8 cellular contexts compared by ENCODE assay signal in the genomic region with DNA sequence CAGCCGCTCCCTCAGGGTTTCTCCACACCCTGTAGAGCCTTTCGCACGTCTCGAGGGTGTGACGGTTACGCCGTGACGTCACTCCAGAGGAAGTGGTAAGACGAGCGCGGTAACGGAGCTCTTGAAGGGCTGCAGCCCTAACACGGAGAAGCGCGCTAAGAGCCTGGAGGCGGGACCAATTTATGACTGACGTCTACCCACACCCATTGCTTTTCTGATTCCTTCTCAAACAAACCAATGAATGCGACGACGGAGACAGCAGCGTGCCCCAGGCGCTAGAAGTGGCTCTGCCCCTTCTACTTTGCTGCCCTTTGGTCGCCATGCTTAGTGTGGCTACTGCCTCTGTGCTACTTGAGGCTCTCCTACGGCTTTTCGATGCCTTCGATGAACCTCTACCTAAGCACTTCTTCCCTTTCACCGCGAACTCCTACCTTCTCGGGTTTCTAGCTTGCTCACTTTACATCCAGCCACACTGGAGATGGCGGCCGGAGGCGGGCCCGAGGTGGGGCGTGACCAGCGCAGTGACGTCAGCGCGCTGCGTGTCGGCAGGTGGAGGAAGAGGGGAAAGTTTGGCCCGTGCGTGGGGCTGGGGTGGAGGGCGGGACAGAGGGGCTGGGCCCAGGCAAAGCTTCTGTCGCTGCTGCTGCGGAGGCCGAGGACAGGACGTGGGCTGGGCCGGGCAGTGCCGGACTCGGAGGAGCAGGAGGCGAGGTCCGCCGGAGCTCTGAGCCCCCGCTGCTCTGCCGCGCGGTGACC. TPM values are rescaled to one million over a fixed set of nuclear protein-coding genes. Genes with fewer than 3 reads are reported as not detected.
DNase-seq lines count a peak whose midpoint lies in the region; ATAC-seq and TF ChIP-seq lines count a peak whose summit lies in the region.

A gene (plus strand): TSS at position 572 of the 756 bp plus-strand sequence. CDS start 340 bp downstream, outside the sequence.

- peak within 1 kb of the TSS; percentile 88 for H3K4me2 ChIP-seq in mammary epithelial cell (ENCODE audit: insufficient read depth, low read depth, low read length)

- intact Hi-C loops in mammary epithelial cell (cut with micrococcal nuclease), result loop anchor here (1.0 to 5.0 kb wide), 3 partner anchors 11 to 62 kb away; no protein-coding TSS in a partner anchor

- H3K9me3 ChIP-seq in WERI-Rb-1 (ENCODE audit: severe bottlenecking) (no peaks in the 10 kb centered on the region), mammary epithelial cell (replicated peaks; ENCODE audit: insufficient read depth, low read length) (no peaks in the 10 kb centered on the region), iPS-18c (ENCODE audit: control insufficient read depth, insufficient read depth, low read length) (no peaks in the 10 kb centered on the region), skeletal muscle tissue (ENCODE audit: control insufficient read depth in 3 of 3, low read length in 3 of 3) (no peaks in the 10 kb centered on the region)

- H3K9ac ChIP-seq in mammary epithelial cell (ENCODE audit: insufficient read depth, low read length) (peak within 1 kb of the TSS; percentile 96), skeletal muscle tissue (ENCODE audit: low read depth in 1 of 3, low read length in 3 of 3) (peak within 1 kb of the TSS; percentile 88 to 94 (median 89))

- H3K27me3 ChIP-seq in ACC112 (ENCODE audit: insufficient read depth, low read length) (no peaks in the 10 kb centered on the region), WERI-Rb-1 (ENCODE audit: insufficient read depth, low read depth, severe bottlenecking) (no peaks in the 10 kb centered on the region), mammary epithelial cell (ENCODE audit: insufficient read depth, low read length) (no peaks in the 10 kb centered on the region), skeletal muscle tissue (ENCODE audit: control insufficient read depth in 3 of 3, insufficient read depth in 3 of 3, low read length in 3 of 3) (no peaks in the 10 kb centered on the region)

- TF ChIP-seq CTCF in WERI-Rb-1 (IDR thresholded peaks at IDR 0.05; ENCODE audit: low read depth, low read length), result no peak
- no peak for TF ChIP-seq CTCF in mammary epithelial cell (conservative IDR thresholded peaks at IDR 0.05 in 1 of 2, IDR thresholded peaks at IDR 0.05 in 1 of 2; ENCODE audit: extremely low read depth in 1 of 2, insufficient read depth in 1 of 2, low read depth in 1 of 2, low read length in 2 of 2)

- peaks cover 36% of the 10 kb centered on the region for H3K4me1 ChIP-seq in ACC112 (ENCODE audit: control insufficient read depth, insufficient read depth, low read length, unreplicated experiment)
- H3K4me1 ChIP-seq in mammary epithelial cell (ENCODE audit: insufficient read depth, low read length), result peaks cover 31% of the 10 kb centered on the region
- H3K4me1 ChIP-seq in skeletal muscle tissue (ENCODE audit: control insufficient read depth in 3 of 3, insufficient read depth in 3 of 3, low read length in 3 of 3), result peaks cover 11 to 14% (median 12%) of the 10 kb centered on the region in 3 donors

- H2AFZ ChIP-seq in ACC112 (ENCODE audit: low read length, unreplicated experiment) (peak within 1 kb of the TSS; percentile 92), mammary epithelial cell (ENCODE audit: low read depth, low read length) (peak within 1 kb of the TSS; percentile 92)

- H3K79me2 ChIP-seq in ACC112 (ENCODE audit: control insufficient read depth, insufficient read depth, low read length, unreplicated experiment) (peaks cover 46% of the 10 kb centered on the region), mammary epithelial cell (ENCODE audit: insufficient read depth, low read length) (peaks cover 46% of the 10 kb centered on the region)

- CTCF ChIA-PET in mammary epithelial cell (lab: Charles Lee; ENCODE audit: low non-redundant PET), result no interaction called here

- dilution Hi-C loops in mammary epithelial cell (cut with HindIII; ENCODE audit: low sequenced_read_pairs), result no loop called here

- H3K27ac ChIP-seq in ACC112 (ENCODE audit: low read depth, low read length) (peak within 1 kb of the TSS; percentile 89), WERI-Rb-1 (peak within 1 kb of the TSS; percentile 99), mammary epithelial cell (ENCODE audit: insufficient read depth, low read depth, low read length) (peak within 1 kb of the TSS; percentile 99), skeletal muscle tissue (ENCODE audit: low read depth, low read length) (peak within 1 kb of the TSS; percentile 98)

- no peaks in the 10 kb centered on the region for H4K20me1 ChIP-seq in mammary epithelial cell (ENCODE audit: insufficient read depth, low read length)

- in situ Hi-C loops in mammary epithelial cell (cut with MboI; ENCODE audit: low sequenced_read_pairs in 2 of 2), result no loop called here

- peak; percentile 97 for ATAC-seq in GM18870 (IDR thresholded peaks at IDR 0.05; ENCODE audit: unreplicated experiment)
- peak; percentile 92 for ATAC-seq in HG03135 (IDR thresholded peaks at IDR 0.05; ENCODE audit: unreplicated experiment)

- peak; percentile 98 for DNase-seq in NCI-H2227 (lab: John Stamatoyannopoulos, UW; ENCODE audit: unreplicated experiment)
- peak; percentile 98 for DNase-seq in WERI-Rb-1
- peak; percentile 100 for DNase-seq in mammary epithelial cell

- no peaks in the 10 kb centered on the region; the same call in 1 of the 2 replicates for H3K36me3 ChIP-seq in ACC112 (ENCODE audit: insufficient read depth, low read length)
- H3K36me3 ChIP-seq in WERI-Rb-1, result peaks cover 5% of the 10 kb centered on the region; the same call in 1 of the 2 replicates
- H3K36me3 ChIP-seq in mammary epithelial cell (ENCODE audit: insufficient read depth, low read length), result no peaks in the 10 kb centered on the region
- H3K36me3 ChIP-seq in skeletal muscle tissue (ENCODE audit: control insufficient read depth in 3 of 3, insufficient read depth in 3 of 3, low read length in 3 of 3), result no peaks in the 10 kb centered on the region

- 0% methylated on average over 30 of the region's 57 CpGs for WGBS in mammary epithelial cell (ENCODE audit: low coverage, missing lambda C conversion rate)

- H3K4me3 ChIP-seq in ACC112 (ENCODE audit: low read depth, low read length) (peak within 1 kb of the TSS; percentile 82), WERI-Rb-1 (ENCODE audit: low read depth, low read length) (peak within 1 kb of the TSS; percentile 92), mammary epithelial cell (replicated peaks in 1 of 3; ENCODE audit: insufficient read depth in 1 of 3, low read depth in 2 of 3, low read length in 3 of 3) (peak within 1 kb of the TSS; percentile 70 to 96 (median 83)), iPS-18c (ENCODE audit: insufficient read depth, low read depth, low read length) (peak within 1 kb of the TSS; percentile 70), skeletal muscle tissue (ENCODE audit: low read length in 3 of 3) (peak within 1 kb of the TSS; percentile 82 to 93 (median 90))

- BruUV-seq in mammary epithelial cell (replicated peaks; lab: Mats Ljungman, UMichigan), result no TSS peak

RNA-seq across cellular contexts. Expression of the gene that starts here (rescaled TPM):
- 10 to 100 TPM; 48.3 to 70.6 TPM for total RNA-seq in mammary epithelial cell
- 36.4 TPM for polyA plus RNA-seq in mammary epithelial cell
- 31.9 TPM for polyA minus RNA-seq in mammary epithelial cell
- 20.9 TPM for total RNA-seq in skeletal muscle tissue

Comparison
In these comparisons a context has a peak if more than half of its experiments do, and no peak if none do; other contexts are left out.
1. Peak in every context shown above with its lines: DNase-seq, ATAC-seq, H3K4me3 ChIP-seq and H3K27ac ChIP-seq.